Comparison of ENCODE assay signal across 1 cellular context in the genomic region with DNA sequence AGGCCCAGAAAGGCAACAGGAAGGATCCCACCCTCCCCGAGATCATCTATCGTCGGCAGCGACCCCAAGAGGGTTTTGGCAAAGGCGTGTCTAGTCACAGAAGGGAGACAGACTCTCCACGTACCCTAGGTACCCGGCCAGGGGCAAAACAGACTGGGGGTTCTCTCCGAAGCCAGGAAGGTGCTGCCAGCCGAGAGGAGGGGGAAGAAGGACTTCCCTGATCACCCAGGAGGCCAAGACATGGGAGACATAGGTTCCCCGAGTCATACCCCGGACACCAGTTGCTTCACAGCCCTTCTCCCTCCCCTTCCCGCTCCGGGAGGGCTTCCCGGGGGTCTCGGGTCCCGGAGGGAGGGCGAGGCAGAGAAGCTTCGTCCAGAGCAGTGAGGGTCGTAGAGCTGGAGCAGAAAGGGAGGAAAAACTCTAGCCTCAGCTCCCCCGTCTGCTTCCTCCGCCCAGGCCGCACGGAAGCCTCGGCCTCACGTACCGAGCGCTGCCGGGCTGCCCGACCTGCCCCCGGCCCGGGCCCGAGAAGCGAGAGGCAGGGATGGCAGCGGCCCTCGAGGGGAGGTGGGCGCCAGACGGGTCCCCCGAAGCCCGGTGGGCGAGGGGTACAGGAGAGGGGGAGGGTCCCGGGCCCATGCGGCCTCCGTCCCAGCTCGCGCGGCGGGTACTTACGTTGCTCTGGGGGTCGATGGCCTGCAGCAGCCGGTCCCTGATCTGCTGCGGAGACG.
A peak's percentile ranks its signal among the peaks of the same experiment; 100 is the strongest.
TF ChIP-seq lines count a peak whose summit lies in the region.

No MANE protein-coding gene starts in this region.

TF ChIP-seq in HepG2, 621 proteins besides CTCF, POLR2A, EP300 and RAD21 (continued from another document and continues in another):
- TF ChIP-seq, protein P1, sequence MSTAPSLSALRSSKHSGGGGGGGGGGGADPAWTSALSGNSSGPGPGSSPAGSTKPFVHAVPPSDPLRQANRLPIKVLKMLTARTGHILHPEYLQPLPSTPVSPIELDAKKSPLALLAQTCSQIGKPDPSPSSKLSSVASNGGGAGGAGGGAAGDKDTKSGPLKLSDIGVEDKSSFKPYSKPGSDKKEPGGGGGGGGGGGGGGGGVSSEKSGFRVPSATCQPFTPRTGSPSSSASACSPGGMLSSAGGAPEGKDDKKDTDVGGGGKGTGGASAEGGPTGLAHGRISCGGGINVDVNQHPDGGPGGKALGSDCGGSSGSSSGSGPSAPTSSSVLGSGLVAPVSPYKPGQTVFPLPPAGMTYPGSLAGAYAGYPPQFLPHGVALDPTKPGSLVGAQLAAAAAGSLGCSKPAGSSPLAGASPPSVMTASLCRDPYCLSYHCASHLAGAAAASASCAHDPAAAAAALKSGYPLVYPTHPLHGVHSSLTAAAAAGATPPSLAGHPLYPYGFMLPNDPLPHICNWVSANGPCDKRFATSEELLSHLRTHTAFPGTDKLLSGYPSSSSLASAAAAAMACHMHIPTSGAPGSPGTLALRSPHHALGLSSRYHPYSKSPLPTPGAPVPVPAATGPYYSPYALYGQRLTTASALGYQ (CRISPR knock-in tag; IDR thresholded peaks at IDR 0.05): no peak
- TF ChIP-seq ZFAT (CRISPR knock-in tag; conservative IDR thresholded peaks at IDR 0.05) (no peak), ZNF121 (CRISPR knock-in tag; IDR thresholded peaks at IDR 0.05) (no peak), ARHGAP35 (CRISPR knock-in tag; IDR thresholded peaks at IDR 0.05; ENCODE audit: borderline replicate concordance) (peak; percentile 45; the same call in 1 of the 2 replicates), ZNF230 (CRISPR knock-in tag; IDR thresholded peaks at IDR 0.05) (no peak), EHMT2 (IDR thresholded peaks at IDR 0.05; ENCODE audit: borderline replicate concordance, low read depth, low read length) (no peak), ZFX (CRISPR knock-in tag; IDR thresholded peaks at IDR 0.05; ENCODE audit: low read depth) (peak; percentile 98), ZBTB20 (CRISPR knock-in tag; IDR thresholded peaks at IDR 0.05; ENCODE audit: borderline replicate concordance, low read depth) (no peak), ZZZ3 (CRISPR knock-in tag; IDR thresholded peaks at IDR 0.05; ENCODE audit: borderline replicate concordance) (no peak), GZF1 (CRISPR knock-in tag; IDR thresholded peaks at IDR 0.05) (no peak), ZBTB42 (CRISPR knock-in tag; IDR thresholded peaks at IDR 0.05) (no peak), MTA1 (CRISPR knock-in tag; IDR thresholded peaks at IDR 0.05; ENCODE audit: borderline replicate concordance) (no peak), ZNF709 (CRISPR knock-in tag; IDR thresholded peaks at IDR 0.05) (no peak; the same call in 1 of the 2 replicates), NFE2L1 (CRISPR knock-in tag; IDR thresholded peaks at IDR 0.05; ENCODE audit: borderline replicate concordance) (0 out of 2 replicates have a peak, but pooled peaks have one; percentile 31), NFKBIZ (CRISPR knock-in tag; IDR thresholded peaks at IDR 0.05) (no peak), MAZ (IDR thresholded peaks at IDR 0.05; ENCODE audit: borderline replicate concordance, low read depth, low read length) (0 out of 2 replicates have a peak, but pooled peaks have one; percentile 13), MAZ (CRISPR knock-in tag; IDR thresholded peaks at IDR 0.05; ENCODE audit: low read depth) (no peak), ZNF768 (CRISPR knock-in tag; IDR thresholded peaks at IDR 0.05) (peak; percentile 51; the same call in 1 of the 2 replicates), ZNF496 (CRISPR knock-in tag; IDR thresholded peaks at IDR 0.05; ENCODE audit: insufficient replicate concordance) (no peak), TCF7L2 (IDR thresholded peaks at IDR 0.05; ENCODE audit: low read depth, low read length) (no peak), U2AF2 (IDR thresholded peaks at IDR 0.05; ENCODE audit: low read depth, low read length) (no peak), ZNF253 (CRISPR knock-in tag; IDR thresholded peaks at IDR 0.05; ENCODE audit: borderline replicate concordance) (no peak), HMG20A (CRISPR knock-in tag; IDR thresholded peaks at IDR 0.05; ENCODE audit: borderline replicate concordance) (no peak)
- TF ChIP-seq, protein P2, sequence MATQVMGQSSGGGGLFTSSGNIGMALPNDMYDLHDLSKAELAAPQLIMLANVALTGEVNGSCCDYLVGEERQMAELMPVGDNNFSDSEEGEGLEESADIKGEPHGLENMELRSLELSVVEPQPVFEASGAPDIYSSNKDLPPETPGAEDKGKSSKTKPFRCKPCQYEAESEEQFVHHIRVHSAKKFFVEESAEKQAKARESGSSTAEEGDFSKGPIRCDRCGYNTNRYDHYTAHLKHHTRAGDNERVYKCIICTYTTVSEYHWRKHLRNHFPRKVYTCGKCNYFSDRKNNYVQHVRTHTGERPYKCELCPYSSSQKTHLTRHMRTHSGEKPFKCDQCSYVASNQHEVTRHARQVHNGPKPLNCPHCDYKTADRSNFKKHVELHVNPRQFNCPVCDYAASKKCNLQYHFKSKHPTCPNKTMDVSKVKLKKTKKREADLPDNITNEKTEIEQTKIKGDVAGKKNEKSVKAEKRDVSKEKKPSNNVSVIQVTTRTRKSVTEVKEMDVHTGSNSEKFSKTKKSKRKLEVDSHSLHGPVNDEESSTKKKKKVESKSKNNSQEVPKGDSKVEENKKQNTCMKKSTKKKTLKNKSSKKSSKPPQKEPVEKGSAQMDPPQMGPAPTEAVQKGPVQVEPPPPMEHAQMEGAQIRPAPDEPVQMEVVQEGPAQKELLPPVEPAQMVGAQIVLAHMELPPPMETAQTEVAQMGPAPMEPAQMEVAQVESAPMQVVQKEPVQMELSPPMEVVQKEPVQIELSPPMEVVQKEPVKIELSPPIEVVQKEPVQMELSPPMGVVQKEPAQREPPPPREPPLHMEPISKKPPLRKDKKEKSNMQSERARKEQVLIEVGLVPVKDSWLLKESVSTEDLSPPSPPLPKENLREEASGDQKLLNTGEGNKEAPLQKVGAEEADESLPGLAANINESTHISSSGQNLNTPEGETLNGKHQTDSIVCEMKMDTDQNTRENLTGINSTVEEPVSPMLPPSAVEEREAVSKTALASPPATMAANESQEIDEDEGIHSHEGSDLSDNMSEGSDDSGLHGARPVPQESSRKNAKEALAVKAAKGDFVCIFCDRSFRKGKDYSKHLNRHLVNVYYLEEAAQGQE (IDR thresholded peaks at IDR 0.05; ENCODE audit: borderline replicate concordance in 1 of 2, low read depth in 1 of 2, low read length in 2 of 2): no peak
- TF ChIP-seq, protein P3, sequence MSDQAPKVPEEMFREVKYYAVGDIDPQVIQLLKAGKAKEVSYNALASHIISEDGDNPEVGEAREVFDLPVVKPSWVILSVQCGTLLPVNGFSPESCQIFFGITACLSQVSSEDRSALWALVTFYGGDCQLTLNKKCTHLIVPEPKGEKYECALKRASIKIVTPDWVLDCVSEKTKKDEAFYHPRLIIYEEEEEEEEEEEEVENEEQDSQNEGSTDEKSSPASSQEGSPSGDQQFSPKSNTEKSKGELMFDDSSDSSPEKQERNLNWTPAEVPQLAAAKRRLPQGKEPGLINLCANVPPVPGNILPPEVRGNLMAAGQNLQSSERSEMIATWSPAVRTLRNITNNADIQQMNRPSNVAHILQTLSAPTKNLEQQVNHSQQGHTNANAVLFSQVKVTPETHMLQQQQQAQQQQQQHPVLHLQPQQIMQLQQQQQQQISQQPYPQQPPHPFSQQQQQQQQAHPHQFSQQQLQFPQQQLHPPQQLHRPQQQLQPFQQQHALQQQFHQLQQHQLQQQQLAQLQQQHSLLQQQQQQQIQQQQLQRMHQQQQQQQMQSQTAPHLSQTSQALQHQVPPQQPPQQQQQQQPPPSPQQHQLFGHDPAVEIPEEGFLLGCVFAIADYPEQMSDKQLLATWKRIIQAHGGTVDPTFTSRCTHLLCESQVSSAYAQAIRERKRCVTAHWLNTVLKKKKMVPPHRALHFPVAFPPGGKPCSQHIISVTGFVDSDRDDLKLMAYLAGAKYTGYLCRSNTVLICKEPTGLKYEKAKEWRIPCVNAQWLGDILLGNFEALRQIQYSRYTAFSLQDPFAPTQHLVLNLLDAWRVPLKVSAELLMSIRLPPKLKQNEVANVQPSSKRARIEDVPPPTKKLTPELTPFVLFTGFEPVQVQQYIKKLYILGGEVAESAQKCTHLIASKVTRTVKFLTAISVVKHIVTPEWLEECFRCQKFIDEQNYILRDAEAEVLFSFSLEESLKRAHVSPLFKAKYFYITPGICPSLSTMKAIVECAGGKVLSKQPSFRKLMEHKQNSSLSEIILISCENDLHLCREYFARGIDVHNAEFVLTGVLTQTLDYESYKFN (CRISPR knock-in tag; conservative IDR thresholded peaks at IDR 0.05): no peak; the same call in 1 of the 2 replicates
- TF ChIP-seq, protein P4, sequence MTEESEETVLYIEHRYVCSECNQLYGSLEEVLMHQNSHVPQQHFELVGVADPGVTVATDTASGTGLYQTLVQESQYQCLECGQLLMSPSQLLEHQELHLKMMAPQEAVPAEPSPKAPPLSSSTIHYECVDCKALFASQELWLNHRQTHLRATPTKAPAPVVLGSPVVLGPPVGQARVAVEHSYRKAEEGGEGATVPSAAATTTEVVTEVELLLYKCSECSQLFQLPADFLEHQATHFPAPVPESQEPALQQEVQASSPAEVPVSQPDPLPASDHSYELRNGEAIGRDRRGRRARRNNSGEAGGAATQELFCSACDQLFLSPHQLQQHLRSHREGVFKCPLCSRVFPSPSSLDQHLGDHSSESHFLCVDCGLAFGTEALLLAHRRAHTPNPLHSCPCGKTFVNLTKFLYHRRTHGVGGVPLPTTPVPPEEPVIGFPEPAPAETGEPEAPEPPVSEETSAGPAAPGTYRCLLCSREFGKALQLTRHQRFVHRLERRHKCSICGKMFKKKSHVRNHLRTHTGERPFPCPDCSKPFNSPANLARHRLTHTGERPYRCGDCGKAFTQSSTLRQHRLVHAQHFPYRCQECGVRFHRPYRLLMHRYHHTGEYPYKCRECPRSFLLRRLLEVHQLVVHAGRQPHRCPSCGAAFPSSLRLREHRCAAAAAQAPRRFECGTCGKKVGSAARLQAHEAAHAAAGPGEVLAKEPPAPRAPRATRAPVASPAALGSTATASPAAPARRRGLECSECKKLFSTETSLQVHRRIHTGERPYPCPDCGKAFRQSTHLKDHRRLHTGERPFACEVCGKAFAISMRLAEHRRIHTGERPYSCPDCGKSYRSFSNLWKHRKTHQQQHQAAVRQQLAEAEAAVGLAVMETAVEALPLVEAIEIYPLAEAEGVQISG (CRISPR knock-in tag; IDR thresholded peaks at IDR 0.05): no peak
- TF ChIP-seq, protein P5, sequence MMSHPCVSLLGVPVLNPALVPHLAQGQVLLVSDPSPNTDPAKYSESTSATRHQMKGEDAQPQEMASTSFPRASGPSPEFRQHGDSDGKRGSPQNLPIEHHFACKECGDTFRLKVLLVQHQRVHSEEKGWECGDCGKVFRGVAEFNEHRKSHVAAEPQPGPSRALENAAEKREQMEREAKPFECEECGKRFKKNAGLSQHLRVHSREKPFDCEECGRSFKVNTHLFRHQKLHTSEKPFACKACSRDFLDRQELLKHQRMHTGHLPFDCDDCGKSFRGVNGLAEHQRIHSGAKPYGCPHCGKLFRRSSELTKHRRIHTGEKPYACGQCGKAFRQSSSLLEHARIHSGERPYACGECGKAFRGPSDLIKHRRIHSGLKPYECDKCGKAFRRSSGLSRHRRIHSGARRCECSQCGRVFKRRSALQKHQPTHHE (CRISPR knock-in tag; IDR thresholded peaks at IDR 0.05; ENCODE audit: borderline replicate concordance): 0 out of 2 replicates have a peak, but pooled peaks have one; percentile 52
- TF ChIP-seq, protein P6, sequence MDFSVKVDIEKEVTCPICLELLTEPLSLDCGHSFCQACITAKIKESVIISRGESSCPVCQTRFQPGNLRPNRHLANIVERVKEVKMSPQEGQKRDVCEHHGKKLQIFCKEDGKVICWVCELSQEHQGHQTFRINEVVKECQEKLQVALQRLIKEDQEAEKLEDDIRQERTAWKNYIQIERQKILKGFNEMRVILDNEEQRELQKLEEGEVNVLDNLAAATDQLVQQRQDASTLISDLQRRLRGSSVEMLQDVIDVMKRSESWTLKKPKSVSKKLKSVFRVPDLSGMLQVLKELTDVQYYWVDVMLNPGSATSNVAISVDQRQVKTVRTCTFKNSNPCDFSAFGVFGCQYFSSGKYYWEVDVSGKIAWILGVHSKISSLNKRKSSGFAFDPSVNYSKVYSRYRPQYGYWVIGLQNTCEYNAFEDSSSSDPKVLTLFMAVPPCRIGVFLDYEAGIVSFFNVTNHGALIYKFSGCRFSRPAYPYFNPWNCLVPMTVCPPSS (IDR thresholded peaks at IDR 0.05): no peak
- TF ChIP-seq, protein P7, sequence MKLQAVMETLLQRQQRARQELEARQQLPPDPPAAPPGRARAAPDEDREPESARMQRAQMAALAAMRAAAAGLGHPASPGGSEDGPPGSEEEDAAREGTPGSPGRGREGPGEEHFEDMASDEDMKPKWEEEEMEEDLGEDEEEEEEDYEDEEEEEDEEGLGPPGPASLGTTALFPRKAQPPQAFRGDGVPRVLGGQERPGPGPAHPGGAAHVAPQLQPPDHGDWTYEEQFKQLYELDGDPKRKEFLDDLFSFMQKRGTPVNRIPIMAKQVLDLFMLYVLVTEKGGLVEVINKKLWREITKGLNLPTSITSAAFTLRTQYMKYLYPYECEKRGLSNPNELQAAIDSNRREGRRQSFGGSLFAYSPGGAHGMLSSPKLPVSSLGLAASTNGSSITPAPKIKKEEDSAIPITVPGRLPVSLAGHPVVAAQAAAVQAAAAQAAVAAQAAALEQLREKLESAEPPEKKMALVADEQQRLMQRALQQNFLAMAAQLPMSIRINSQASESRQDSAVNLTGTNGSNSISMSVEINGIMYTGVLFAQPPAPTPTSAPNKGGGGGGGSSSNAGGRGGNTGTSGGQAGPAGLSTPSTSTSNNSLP (IDR thresholded peaks at IDR 0.05; ENCODE audit: low read depth, low read length): no peak
- TF ChIP-seq, protein P8, sequence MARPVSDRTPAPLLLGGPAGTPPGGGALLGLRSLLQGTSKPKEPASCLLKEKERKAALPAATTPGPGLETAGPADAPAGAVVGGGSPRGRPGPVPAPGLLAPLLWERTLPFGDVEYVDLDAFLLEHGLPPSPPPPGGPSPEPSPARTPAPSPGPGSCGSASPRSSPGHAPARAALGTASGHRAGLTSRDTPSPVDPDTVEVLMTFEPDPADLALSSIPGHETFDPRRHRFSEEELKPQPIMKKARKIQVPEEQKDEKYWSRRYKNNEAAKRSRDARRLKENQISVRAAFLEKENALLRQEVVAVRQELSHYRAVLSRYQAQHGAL (CRISPR knock-in tag; IDR thresholded peaks at IDR 0.05; ENCODE audit: not compliant biosample characterization): no peak
- TF ChIP-seq, protein P9, sequence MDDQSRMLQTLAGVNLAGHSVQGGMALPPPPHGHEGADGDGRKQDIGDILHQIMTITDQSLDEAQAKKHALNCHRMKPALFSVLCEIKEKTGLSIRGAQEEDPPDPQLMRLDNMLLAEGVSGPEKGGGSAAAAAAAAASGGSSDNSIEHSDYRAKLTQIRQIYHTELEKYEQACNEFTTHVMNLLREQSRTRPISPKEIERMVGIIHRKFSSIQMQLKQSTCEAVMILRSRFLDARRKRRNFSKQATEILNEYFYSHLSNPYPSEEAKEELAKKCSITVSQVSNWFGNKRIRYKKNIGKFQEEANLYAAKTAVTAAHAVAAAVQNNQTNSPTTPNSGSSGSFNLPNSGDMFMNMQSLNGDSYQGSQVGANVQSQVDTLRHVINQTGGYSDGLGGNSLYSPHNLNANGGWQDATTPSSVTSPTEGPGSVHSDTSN (CRISPR knock-in tag; IDR thresholded peaks at IDR 0.05; ENCODE audit: borderline replicate concordance): no peak
- TF ChIP-seq, protein P10, sequence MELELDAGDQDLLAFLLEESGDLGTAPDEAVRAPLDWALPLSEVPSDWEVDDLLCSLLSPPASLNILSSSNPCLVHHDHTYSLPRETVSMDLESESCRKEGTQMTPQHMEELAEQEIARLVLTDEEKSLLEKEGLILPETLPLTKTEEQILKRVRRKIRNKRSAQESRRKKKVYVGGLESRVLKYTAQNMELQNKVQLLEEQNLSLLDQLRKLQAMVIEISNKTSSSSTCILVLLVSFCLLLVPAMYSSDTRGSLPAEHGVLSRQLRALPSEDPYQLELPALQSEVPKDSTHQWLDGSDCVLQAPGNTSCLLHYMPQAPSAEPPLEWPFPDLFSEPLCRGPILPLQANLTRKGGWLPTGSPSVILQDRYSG (CRISPR knock-in tag; IDR thresholded peaks at IDR 0.05): no peak
